17 cellular contexts compared by ENCODE assay signal in the genomic region with DNA sequence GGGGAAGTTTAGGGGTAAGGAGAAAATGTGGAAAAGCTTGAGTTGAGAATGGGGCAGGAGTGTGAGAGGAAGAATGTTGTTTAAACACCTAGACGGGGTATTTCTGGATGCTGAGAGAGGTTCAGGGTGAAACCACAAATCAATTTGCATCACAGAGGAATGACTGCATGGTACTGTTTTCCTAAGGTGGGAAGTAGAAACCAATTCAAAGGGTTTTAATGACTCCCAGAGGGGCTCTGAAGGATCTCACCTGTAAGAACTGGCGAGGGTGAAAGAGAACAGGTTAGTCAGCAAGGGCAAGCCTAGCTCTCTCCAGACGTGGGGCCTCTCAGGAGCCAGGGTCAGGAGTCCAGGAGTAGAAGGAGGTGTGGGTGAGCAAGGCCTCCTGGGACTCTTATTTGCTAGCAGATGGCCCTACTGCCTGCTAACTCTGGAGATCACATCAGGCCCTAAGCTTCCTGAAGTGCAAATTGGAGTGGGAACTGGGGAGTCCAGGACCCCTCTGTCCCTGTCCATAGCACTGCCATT.
"Had no signal": no experiment of that assay in that cellular context is flagged by ENCODE, and none has a peak within 500 bp of the region (broad histone marks: within the 10 kb centered on the region; RNA-seq: fewer than 3 reads in every experiment).

No MANE protein-coding gene starts in this region.

- H3K27ac ChIP-seq: body of pancreas, coronary artery, esophagus squamous epithelium, lower lobe of right lung, right lobe of liver, suprapubic skin had no signal

- H3K4me1 ChIP-seq: body of pancreas, esophagus squamous epithelium, lower lobe of right lung, right lobe of liver, suprapubic skin had no signal

- H3K9me3 ChIP-seq: body of pancreas, esophagus squamous epithelium, lower lobe of right lung, right lobe of liver, suprapubic skin had no signal

- H3K36me3 ChIP-seq: esophagus squamous epithelium, lower lobe of right lung, right lobe of liver, suprapubic skin had no signal

- H3K27me3 ChIP-seq: body of pancreas, esophagus squamous epithelium, right lobe of liver, suprapubic skin had no signal

- DNase-seq: activated CD4-positive, alpha-beta T cell treated with anti-CD3 and anti-CD28 coated beads, Interleukin-2, amount 50 U/mL, for 1 hour; activated naive CD8-positive, alpha-beta T cell treated with anti-CD3 and anti-CD28 coated beads for 36 hours; amygdala; body of pancreas; effector CD4-positive, alpha-beta T cell; esophagus squamous epithelium; hippocampal formation; left cardiac atrium; lower lobe of right lung; right lobe of liver; stimulated activated CD4-positive, alpha-beta T cell treated with anti-CD3 and anti-CD28 coated beads, Interleukin-4, amount 100 ng/mL, for 4 hours; stimulated activated CD8-positive, alpha-beta memory T cell treated with anti-CD3 and anti-CD28 coated beads, Interleukin-4, amount 100 ng/mL, for 48 hours; trophoblast cell had no signal

- H3K4me3 ChIP-seq: body of pancreas, coronary artery, esophagus squamous epithelium, lower lobe of right lung, right lobe of liver, smooth muscle cell, suprapubic skin had no signal

- FAIRE-seq: endothelial cell of umbilical vein had no signal
